16 cellular contexts compared by ENCODE assay signal in the genomic region with DNA sequence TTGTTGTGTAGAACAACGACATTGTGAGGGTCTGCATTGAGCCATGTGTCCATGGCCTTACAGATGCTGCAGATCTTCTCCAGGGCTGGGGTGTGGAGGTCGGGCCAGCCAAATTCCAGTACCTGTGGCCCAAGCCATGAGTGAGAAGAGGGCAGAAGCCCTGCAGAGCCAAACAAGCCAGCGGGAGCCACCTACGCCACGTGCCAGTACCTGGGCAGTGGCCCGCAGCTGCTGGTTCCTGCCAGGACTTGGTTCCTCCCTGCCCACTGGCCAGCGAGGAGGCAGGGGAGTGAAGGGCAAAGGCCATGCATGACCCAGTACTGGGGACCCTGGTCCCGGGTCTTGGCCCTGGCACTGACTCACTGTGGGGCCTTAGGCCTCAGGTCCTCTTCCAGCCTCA.
"Had no signal": no experiment of that assay in that cellular context is flagged by ENCODE, and none has a peak within 500 bp of the region (broad histone marks: within the 10 kb centered on the region; RNA-seq: fewer than 3 reads in every experiment).

No MANE protein-coding gene starts in this region.

- ATAC-seq: T-helper 17 cell had no signal

- H3K36me3 ChIP-seq: neutrophil had no signal

- H3K9me3 ChIP-seq: neutrophil had no signal

- H3K27me3 ChIP-seq: brain microvascular endothelial cell, dorsolateral prefrontal cortex, neutrophil had no signal

- H3K27ac ChIP-seq: brain microvascular endothelial cell, neutrophil had no signal

- H3K4me3 ChIP-seq: dorsolateral prefrontal cortex, lung had no signal

- DNase-seq: activated B cell treated with CpG ODN at 0.5 μM for 24 hours; activated CD4-positive, alpha-beta T cell treated with anti-CD3 and anti-CD28 coated beads, Interleukin-2, amount 50 U/mL, for 1 hour; activated effector memory CD4-positive, alpha-beta T cell treated with Interleukin-2 at 50 U/mL for 16 hours; activated T-cell treated with anti-CD3 and anti-CD28 coated beads, Interleukin-2, amount 50 U/mL, for 1 hour; amygdala; brain microvascular endothelial cell; dorsolateral prefrontal cortex; islet precursor cell; naive B cell; SHP77; stimulated activated CD4-positive, alpha-beta T cell treated with anti-CD3 and anti-CD28 coated beads, Interleukin-15, amount 100 ng/mL, for 24 hours; stimulated activated CD4-positive, alpha-beta T cell treated with anti-CD3 and anti-CD28 coated beads, Interleukin-4, amount 100 ng/mL, for 24 hours; T-helper 17 cell; trophoblast cell had no signal
